In genomic region chr10:127354255-127354654, GRCh38 we compare ENCODE assay signal across 18 cellular contexts.
DNase-seq lines count a peak whose midpoint lies in the region; ATAC-seq and TF ChIP-seq lines count a peak whose summit lies in the region.
"Had no signal": no experiment of that assay in that cellular context is flagged by ENCODE, and none has a peak within 500 bp of the region (broad histone marks: within the 10 kb centered on the region; RNA-seq: fewer than 3 reads in every experiment).

No MANE protein-coding gene starts in this region.

- no peaks in the 10 kb centered on the region for H3K9me2 ChIP-seq in GM23338 (ENCODE audit: insufficient read depth)

- H3K4me3 ChIP-seq in BLaER1, result no peak overlapping the region
- no peak overlapping the region for H3K4me3 ChIP-seq in GM23338
- H3K4me3 ChIP-seq in endodermal cell (ENCODE audit: low read length), result no peak overlapping the region
- H3K4me3 ChIP-seq: K562 had no signal

- H3K4me3 Mint-ChIP-seq in GM23338 (no peak overlapping the region), endodermal cell (no peak overlapping the region)
- no peak overlapping the region for H3K4me3 Mint-ChIP-seq in activated CD8-positive, alpha-beta T cell treated with anti-CD3 and anti-CD28 coated beads for 36 hours
- H3K4me3 Mint-ChIP-seq: CD4-positive, CD25-positive, alpha-beta regulatory T cell; CD8-positive, alpha-beta memory T cell had no signal

- no peaks in the 10 kb centered on the region for H3K9me3 ChIP-seq in BLaER1
- H3K9me3 ChIP-seq in endodermal cell (ENCODE audit: control insufficient read depth, low read length), result no peaks in the 10 kb centered on the region

- no peaks in the 10 kb centered on the region for H3F3A ChIP-seq in GM23338 (replicated peaks; ENCODE audit: low read depth)

- H3K9ac ChIP-seq in BLaER1 (no peak overlapping the region), endodermal cell (ENCODE audit: extremely low read depth, low read length, poor library complexity, severe bottlenecking) (no peak overlapping the region)

- H3K36me3 Mint-ChIP-seq in GM23338 (ENCODE audit: low read depth) (peaks cover 4% of the 10 kb centered on the region; the same call in 1 of the 3 replicates), endodermal cell (ENCODE audit: low read depth) (peaks cover 13% of the 10 kb centered on the region)
- H3K36me3 Mint-ChIP-seq in activated CD8-positive, alpha-beta T cell treated with anti-CD3 and anti-CD28 coated beads for 36 hours (ENCODE audit: low read depth), result no peaks in the 10 kb centered on the region
- H3K36me3 Mint-ChIP-seq: CD4-positive, CD25-positive, alpha-beta regulatory T cell; CD8-positive, alpha-beta memory T cell had no signal

- H2AFZ ChIP-seq in GM23338, result no peak overlapping the region

- DNase-seq in GM23338 (ENCODE audit: low spot score) (no peak), MV-4-11 (lab: John Stamatoyannopoulos, UW) (peak; percentile 5), endodermal cell (peak; percentile 14), NCI-H2196 (lab: John Stamatoyannopoulos, UW; ENCODE audit: unreplicated experiment) (no peak)
- no peak for DNase-seq in activated CD8-positive, alpha-beta T cell treated with anti-CD3 and anti-CD28 coated beads for 36 hours
- DNase-seq: 8988T; C1 segment of cervical spinal cord; CD4-positive, CD25-positive, alpha-beta regulatory T cell; CD8-positive, alpha-beta memory T cell; COR-L47; DMS 273 treated with DMSO at 0.1 percent for 48 hours; GOT3; H7; IMR-90 had no signal

- peak overlapping the region; percentile 10; the same call in 1 of the 2 replicates for H3K27ac ChIP-seq in BLaER1
- no peak overlapping the region for H3K27ac ChIP-seq in GM23338 (ENCODE audit: low read depth)
- no peak overlapping the region for H3K27ac ChIP-seq in endodermal cell (ENCODE audit: low read depth, low read length)

- H3K27me3 ChIP-seq in BLaER1 (no peaks in the 10 kb centered on the region), GM23338 (ENCODE audit: insufficient read depth) (no peaks in the 10 kb centered on the region), endodermal cell (ENCODE audit: control insufficient read depth, insufficient read depth, low read length, poor library complexity, severe bottlenecking) (no peaks in the 10 kb centered on the region)

- H4K20me1 ChIP-seq in BLaER1 (no peaks in the 10 kb centered on the region), GM23338 (replicated peaks; ENCODE audit: insufficient read depth) (no peaks in the 10 kb centered on the region)

- CTCF ChIA-PET in activated CD8-positive, alpha-beta T cell treated with anti-CD3 and anti-CD28 coated beads for 36 hours (lab: Charles Lee), result interaction anchor here (0.8 kb wide), 1 partner anchor 111 kb away, joined by 3 read pairs; no protein-coding TSS in a partner anchor

- no peaks in the 10 kb centered on the region for H3K79me2 ChIP-seq in GM23338 (replicated peaks; ENCODE audit: insufficient read depth)

- no peak for TF ChIP-seq CTCF in GM23338 (conservative IDR thresholded peaks at IDR 0.05; ENCODE audit: low read depth in 2 of 2)
- TF ChIP-seq CTCF in endodermal cell (conservative IDR thresholded peaks at IDR 0.05), result no peak
- no peak for TF ChIP-seq CTCF in activated CD8-positive, alpha-beta T cell treated with anti-CD3 and anti-CD28 coated beads for 36 hours (IDR thresholded peaks at IDR 0.05)

- H3K27ac Mint-ChIP-seq in GM23338, result peak overlapping the region; percentile 64
- H3K27ac Mint-ChIP-seq in endodermal cell, result no peak overlapping the region
- H3K27ac Mint-ChIP-seq in activated CD8-positive, alpha-beta T cell treated with anti-CD3 and anti-CD28 coated beads for 36 hours, result no peak overlapping the region
- H3K27ac Mint-ChIP-seq: CD4-positive, CD25-positive, alpha-beta regulatory T cell; CD8-positive, alpha-beta memory T cell had no signal

- peak overlapping the region; percentile 82 for H3K4me2 ChIP-seq in BLaER1
- no peak overlapping the region for H3K4me2 ChIP-seq in GM23338

- H3K27me3 Mint-ChIP-seq in GM23338 (ENCODE audit: insufficient read depth, low read depth, poor library complexity) (peaks cover under 1% of the 10 kb centered on the region), endodermal cell (ENCODE audit: insufficient read depth) (no peaks in the 10 kb centered on the region)
- H3K27me3 Mint-ChIP-seq in activated CD8-positive, alpha-beta T cell treated with anti-CD3 and anti-CD28 coated beads for 36 hours, result no peaks in the 10 kb centered on the region
- H3K27me3 Mint-ChIP-seq: CD4-positive, CD25-positive, alpha-beta regulatory T cell had no signal

- ATAC-seq in GM23338 (no peak), HG03025 (IDR thresholded peaks at IDR 0.05; ENCODE audit: low FRiP score, unreplicated experiment) (no peak), GM21423 (IDR thresholded peaks at IDR 0.05; ENCODE audit: unreplicated experiment) (no peak)
- ATAC-seq in activated CD8-positive, alpha-beta T cell treated with anti-CD3 and anti-CD28 coated beads for 36 hours, result no peak
- ATAC-seq: K562 had no signal

- POLR2A ChIA-PET in activated CD8-positive, alpha-beta T cell treated with anti-CD3 and anti-CD28 coated beads for 36 hours (lab: Charles Lee), result no interaction called here

- 86 to 90% methylated on average over 4 to 7 of the region's 7 CpGs for WGBS in endodermal cell (ENCODE audit: insufficient coverage in 1 of 2, insufficient read length in 1 of 2), 2 experiments

- H3K4me1 ChIP-seq in BLaER1 (peaks cover 85% of the 10 kb centered on the region), GM23338 (ENCODE audit: insufficient read depth) (no peaks in the 10 kb centered on the region), endodermal cell (ENCODE audit: control insufficient read depth, insufficient read depth, low read length) (no peaks in the 10 kb centered on the region)

- H3K9me3 Mint-ChIP-seq in GM23338 (no peaks in the 10 kb centered on the region), endodermal cell (no peaks in the 10 kb centered on the region)
- no peaks in the 10 kb centered on the region for H3K9me3 Mint-ChIP-seq in activated CD8-positive, alpha-beta T cell treated with anti-CD3 and anti-CD28 coated beads for 36 hours
- H3K9me3 Mint-ChIP-seq: CD4-positive, CD25-positive, alpha-beta regulatory T cell; CD8-positive, alpha-beta memory T cell had no signal

- H3K36me3 ChIP-seq in BLaER1 (no peaks in the 10 kb centered on the region), GM23338 (ENCODE audit: insufficient read depth) (no peaks in the 10 kb centered on the region), endodermal cell (ENCODE audit: control insufficient read depth, insufficient read depth, low read length) (peaks cover 5% of the 10 kb centered on the region)

- intact Hi-C loops in activated CD8-positive, alpha-beta T cell treated with anti-CD3 and anti-CD28 coated beads for 36 hours (cut with micrococcal nuclease), result no loop called here

- peaks cover 19% of the 10 kb centered on the region for H3K4me1 Mint-ChIP-seq in GM23338
- H3K4me1 Mint-ChIP-seq in endodermal cell, result no peaks in the 10 kb centered on the region
- no peaks in the 10 kb centered on the region for H3K4me1 Mint-ChIP-seq in activated CD8-positive, alpha-beta T cell treated with anti-CD3 and anti-CD28 coated beads for 36 hours (ENCODE audit: low read depth)
- H3K4me1 Mint-ChIP-seq: CD4-positive, CD25-positive, alpha-beta regulatory T cell; CD8-positive, alpha-beta memory T cell had no signal

TF ChIP-seq in GM23338, 12 proteins besides CTCF, POLR2A, EP300 and RAD21 (continues in another document):
- TF ChIP-seq, protein P1, sequence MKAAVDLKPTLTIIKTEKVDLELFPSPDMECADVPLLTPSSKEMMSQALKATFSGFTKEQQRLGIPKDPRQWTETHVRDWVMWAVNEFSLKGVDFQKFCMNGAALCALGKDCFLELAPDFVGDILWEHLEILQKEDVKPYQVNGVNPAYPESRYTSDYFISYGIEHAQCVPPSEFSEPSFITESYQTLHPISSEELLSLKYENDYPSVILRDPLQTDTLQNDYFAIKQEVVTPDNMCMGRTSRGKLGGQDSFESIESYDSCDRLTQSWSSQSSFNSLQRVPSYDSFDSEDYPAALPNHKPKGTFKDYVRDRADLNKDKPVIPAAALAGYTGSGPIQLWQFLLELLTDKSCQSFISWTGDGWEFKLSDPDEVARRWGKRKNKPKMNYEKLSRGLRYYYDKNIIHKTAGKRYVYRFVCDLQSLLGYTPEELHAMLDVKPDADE (IDR thresholded peaks at IDR 0.05), result no peak
- TF ChIP-seq NANOG (IDR thresholded peaks at IDR 0.05; ENCODE audit: borderline replicate concordance) (no peak), ZNF331 (CRISPR knock-in tag; IDR thresholded peaks at IDR 0.05; ENCODE audit: low read depth) (no peak), ZNF114 (CRISPR knock-in tag; IDR thresholded peaks at IDR 0.05) (no peak), EZH2 (IDR thresholded peaks at IDR 0.05; ENCODE audit: low read depth, unreplicated experiment) (no peak), STAT1 (IDR thresholded peaks at IDR 0.05; ENCODE audit: unreplicated experiment) (no peak), CREB1 (CRISPR knock-in tag; IDR thresholded peaks at IDR 0.05; ENCODE audit: low read depth) (no peak), EZH2phosphoT487 (IDR thresholded peaks at IDR 0.05; ENCODE audit: unreplicated experiment) (no peak), JUNB (IDR thresholded peaks at IDR 0.05; ENCODE audit: unreplicated experiment) (no peak)
- TF ChIP-seq, protein P2, sequence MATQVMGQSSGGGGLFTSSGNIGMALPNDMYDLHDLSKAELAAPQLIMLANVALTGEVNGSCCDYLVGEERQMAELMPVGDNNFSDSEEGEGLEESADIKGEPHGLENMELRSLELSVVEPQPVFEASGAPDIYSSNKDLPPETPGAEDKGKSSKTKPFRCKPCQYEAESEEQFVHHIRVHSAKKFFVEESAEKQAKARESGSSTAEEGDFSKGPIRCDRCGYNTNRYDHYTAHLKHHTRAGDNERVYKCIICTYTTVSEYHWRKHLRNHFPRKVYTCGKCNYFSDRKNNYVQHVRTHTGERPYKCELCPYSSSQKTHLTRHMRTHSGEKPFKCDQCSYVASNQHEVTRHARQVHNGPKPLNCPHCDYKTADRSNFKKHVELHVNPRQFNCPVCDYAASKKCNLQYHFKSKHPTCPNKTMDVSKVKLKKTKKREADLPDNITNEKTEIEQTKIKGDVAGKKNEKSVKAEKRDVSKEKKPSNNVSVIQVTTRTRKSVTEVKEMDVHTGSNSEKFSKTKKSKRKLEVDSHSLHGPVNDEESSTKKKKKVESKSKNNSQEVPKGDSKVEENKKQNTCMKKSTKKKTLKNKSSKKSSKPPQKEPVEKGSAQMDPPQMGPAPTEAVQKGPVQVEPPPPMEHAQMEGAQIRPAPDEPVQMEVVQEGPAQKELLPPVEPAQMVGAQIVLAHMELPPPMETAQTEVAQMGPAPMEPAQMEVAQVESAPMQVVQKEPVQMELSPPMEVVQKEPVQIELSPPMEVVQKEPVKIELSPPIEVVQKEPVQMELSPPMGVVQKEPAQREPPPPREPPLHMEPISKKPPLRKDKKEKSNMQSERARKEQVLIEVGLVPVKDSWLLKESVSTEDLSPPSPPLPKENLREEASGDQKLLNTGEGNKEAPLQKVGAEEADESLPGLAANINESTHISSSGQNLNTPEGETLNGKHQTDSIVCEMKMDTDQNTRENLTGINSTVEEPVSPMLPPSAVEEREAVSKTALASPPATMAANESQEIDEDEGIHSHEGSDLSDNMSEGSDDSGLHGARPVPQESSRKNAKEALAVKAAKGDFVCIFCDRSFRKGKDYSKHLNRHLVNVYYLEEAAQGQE (IDR thresholded peaks at IDR 0.05; ENCODE audit: unreplicated experiment), result no peak

Comparison
In these comparisons a context has a peak if more than half of its experiments do, and no peak if none do; other contexts are left out.
1. DNase-seq: peak in MV-4-11 (single experiment) and endodermal cell (single experiment); none in GM23338 (single experiment), NCI-H2196 (single experiment) and activated CD8-positive, alpha-beta T cell treated with anti-CD3 and anti-CD28 coated beads for 36 hours (single experiment).